ENCODE assay signal across 22 cellular contexts in the genomic region with DNA sequence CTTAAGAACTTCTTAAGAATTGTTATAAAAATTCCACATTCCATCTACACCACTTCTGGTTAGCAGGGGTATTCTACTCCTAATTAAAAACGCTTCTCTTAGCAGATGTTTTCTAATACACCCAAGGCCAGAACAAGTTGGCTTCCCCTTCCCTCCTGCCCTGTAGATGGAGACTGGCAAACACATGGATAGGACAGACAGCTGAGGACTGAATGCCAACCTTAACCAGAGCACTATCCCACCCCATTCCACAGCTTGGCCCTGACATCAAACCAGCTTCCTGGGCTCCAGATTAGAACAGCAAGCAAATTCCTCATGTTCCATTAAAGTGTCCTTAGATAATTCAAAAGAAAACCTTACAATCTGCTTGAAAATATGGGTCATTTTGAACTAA. TPM values are rescaled to one million over a fixed set of nuclear protein-coding genes. Genes with fewer than 3 reads are reported as not detected.
"Had no signal": no experiment of that assay in that cellular context is flagged by ENCODE, and none has a peak within 500 bp of the region (broad histone marks: within the 10 kb centered on the region; RNA-seq: fewer than 3 reads in every experiment).

No MANE protein-coding gene starts in this region.

- H2AFZ ChIP-seq: neural progenitor cell had no signal

- H3K36me3 Mint-ChIP-seq: neural progenitor cell had no signal

- H3K9ac ChIP-seq: neural progenitor cell had no signal

- H3K4me3 ChIP-seq: body of pancreas, cardiac muscle cell, heart right ventricle, neural progenitor cell, sigmoid colon had no signal

- H3K36me3 ChIP-seq: cardiac muscle cell, heart right ventricle, neural progenitor cell, sigmoid colon had no signal

- H3K9me3 Mint-ChIP-seq: neural progenitor cell had no signal

- H3K4me2 ChIP-seq: neural progenitor cell had no signal

- H3K4me1 ChIP-seq: body of pancreas, neural progenitor cell, sigmoid colon had no signal

- H3K27me3 Mint-ChIP-seq: activated naive CD4-positive, alpha-beta T cell treated with anti-CD3 and anti-CD28 coated beads, Interleukin-2, amount 50 U/mL, for 24 hours had no signal

- ATAC-seq: activated CD8-positive, alpha-beta T cell treated with anti-CD3 and anti-CD28 coated beads for 36 hours; body of pancreas; heart right ventricle; left colon; naive thymus-derived CD8-positive, alpha-beta T cell had no signal

- H3K27ac Mint-ChIP-seq: activated CD8-positive, alpha-beta T cell treated with anti-CD3 and anti-CD28 coated beads for 36 hours; activated naive CD4-positive, alpha-beta T cell treated with anti-CD3 and anti-CD28 coated beads, Interleukin-2, amount 50 U/mL, for 24 hours; activated T-helper 1 cell treated with anti-CD3 and anti-CD28 coated beads, Interleukin-12 subunit alpha, Interleukin-12 subunit beta, Interleukin-2, Interleukin-4 antibody, amounts not matched to agents 30 ng/mL and 10 ng/mL and 1 ng/mL, durations not matched to agents 14 hours and 24 hours and 36 hours; naive thymus-derived CD8-positive, alpha-beta T cell; neural progenitor cell; T-helper 1 cell treated with Interleukin-12 subunit alpha and Interleukin-12 subunit beta and Interleukin-4 antibody, amounts not matched to agents 30 μg/mL and 1 μg/mL, for 36 hours had no signal

- H3K4me1 Mint-ChIP-seq: neural progenitor cell had no signal

- DNase-seq: activated CD4-positive, alpha-beta T cell treated with anti-CD3 and anti-CD28 coated beads for 48 hours; activated CD8-positive, alpha-beta T cell treated with anti-CD3 and anti-CD28 coated beads for 36 hours; activated gamma-delta T cell treated with Interleukin-2 at 50 U/mL for 16 hours; anterior cingulate cortex; body of pancreas; cortex of kidney; heart right ventricle; islet precursor cell; left colon; naive thymus-derived CD8-positive, alpha-beta T cell; retina; sigmoid colon; stimulated activated CD4-positive, alpha-beta T cell treated with anti-CD3 and anti-CD28 coated beads, Interleukin-2, amount 100 ng/mL, for 48 hours; stimulated activated CD8-positive, alpha-beta memory T cell treated with anti-CD3 and anti-CD28 coated beads, Interleukin-4, amount 100 ng/mL, for 48 hours; stimulated activated naive CD4-positive, alpha-beta T cell treated with Interleukin-2 at 50 U/mL for 16 hours had no signal

- H3K27ac ChIP-seq: body of pancreas, cardiac muscle cell, epithelial cell of prostate, heart right ventricle, neural progenitor cell, sigmoid colon had no signal

- H3K4me3 Mint-ChIP-seq: activated CD8-positive, alpha-beta T cell treated with anti-CD3 and anti-CD28 coated beads for 36 hours; activated naive CD4-positive, alpha-beta T cell treated with anti-CD3 and anti-CD28 coated beads, Interleukin-2, amount 50 U/mL, for 24 hours; activated T-helper 1 cell treated with anti-CD3 and anti-CD28 coated beads, Interleukin-12 subunit alpha, Interleukin-12 subunit beta, Interleukin-2, Interleukin-4 antibody, amounts not matched to agents 30 ng/mL and 10 ng/mL and 1 ng/mL, durations not matched to agents 14 hours and 24 hours and 36 hours; naive thymus-derived CD8-positive, alpha-beta T cell; neural progenitor cell; T-helper 1 cell treated with Interleukin-12 subunit alpha and Interleukin-12 subunit beta and Interleukin-4 antibody, amounts not matched to agents 30 μg/mL and 1 μg/mL, for 36 hours had no signal

- H3K27me3 ChIP-seq: body of pancreas, cardiac muscle cell, heart right ventricle, neural progenitor cell, sigmoid colon had no signal

- H3K9me3 ChIP-seq: body of pancreas, heart right ventricle, sigmoid colon had no signal

RNA-seq across cellular contexts. Expression of a gene that starts 56.6 kb away (rescaled TPM):
- total RNA-seq: activated CD8-positive, alpha-beta T cell treated with anti-CD3 and anti-CD28 coated beads for 36 hours; cardiac muscle cell; cerebellum; naive thymus-derived CD8-positive, alpha-beta T cell had no signal
- polyA plus RNA-seq: cardiac muscle cell; naive thymus-derived CD8-positive, alpha-beta T cell had no signal
